1 cellular context compared by ENCODE assay signal in genomic region chr18:9137168-9138066, GRCh38.
TF ChIP-seq lines count a peak whose summit lies in the region.

No MANE protein-coding gene starts in this region.

TF ChIP-seq in GM23338, 12 proteins besides CTCF, POLR2A, EP300 and RAD21 (continued from another document):
- no peak for TF ChIP-seq REST (IDR thresholded peaks at IDR 0.05; ENCODE audit: unreplicated experiment)
